In the genomic region with DNA sequence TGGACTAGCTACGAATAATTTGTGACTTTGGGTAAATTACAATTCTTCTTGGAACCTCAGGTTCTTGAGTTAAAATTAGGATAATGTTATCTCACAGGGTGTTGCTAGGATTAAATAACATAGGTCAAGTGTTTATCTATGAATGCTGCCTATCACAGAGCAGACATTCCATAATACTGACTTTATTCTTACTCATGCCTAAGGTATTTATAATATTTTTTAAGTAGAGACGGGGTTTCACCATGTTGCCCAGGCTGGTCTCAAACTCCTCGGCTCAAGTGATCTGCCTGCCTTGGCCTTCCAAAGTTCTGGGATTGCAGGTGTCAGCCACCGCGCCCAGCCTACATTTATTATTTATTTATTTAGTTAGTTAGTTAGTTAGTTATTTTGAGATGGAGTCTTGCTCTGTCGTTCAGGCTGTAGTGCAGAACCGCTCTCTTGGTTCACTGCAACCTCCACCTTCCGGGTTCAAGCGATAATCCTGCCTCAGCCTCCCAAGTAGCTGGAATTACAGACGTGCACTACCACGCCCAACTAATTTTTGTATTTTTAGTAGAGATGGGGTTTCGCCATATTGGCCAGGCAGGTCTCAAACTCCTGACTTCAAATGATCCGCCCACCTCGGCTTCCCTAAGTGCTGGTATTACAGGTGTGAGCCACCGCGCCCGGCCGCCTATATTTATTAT, we compare ENCODE assay signal across 6 cellular contexts. TPM values are rescaled to one million over a fixed set of nuclear protein-coding genes. Genes with fewer than 3 reads are reported as not detected.
DNase-seq lines count a peak whose midpoint lies in the region; ATAC-seq, FAIRE-seq and TF ChIP-seq lines count a peak whose summit lies in the region.

No MANE protein-coding gene starts in this region.

- DNase-seq in CD14-positive monocyte (ENCODE audit: low spot score): no peak
- no peak for DNase-seq in T-helper 17 cell
- DNase-seq in keratinocyte (ENCODE audit: low read depth, low spot score): peak; percentile 41
- no peak for DNase-seq in sciatic nerve (ENCODE audit: low spot score)
- DNase-seq in T1000 (lab: John Stamatoyannopoulos, UW): no peak
- DNase-seq in cortex of kidney (lab: John Stamatoyannopoulos, UW): no peak

- peak overlapping the region; percentile 83 for H3K4me2 ChIP-seq in keratinocyte (ENCODE audit: control insufficient read depth, extremely low read depth, insufficient read depth, low read depth, low read length)

- peaks cover 9 to 15% of the 10 kb centered on the region in 2 donors for H3K36me3 Mint-ChIP-seq in CD14-positive monocyte
- H3K36me3 Mint-ChIP-seq in T-helper 17 cell (ENCODE audit: low read depth): peaks cover 8% of the 10 kb centered on the region

- no peaks in the 10 kb centered on the region for H4K20me1 ChIP-seq in keratinocyte (ENCODE audit: control insufficient read depth, extremely low read depth, insufficient read depth, low read length)

- H3K9me3 ChIP-seq in T-helper 17 cell (ENCODE audit: control insufficient read depth, low read length, poor library complexity, severe bottlenecking) (no peaks in the 10 kb centered on the region), keratinocyte (ENCODE audit: control insufficient read depth, low read depth, low read length) (no peaks in the 10 kb centered on the region)

- H3K36me3 ChIP-seq in keratinocyte (ENCODE audit: control insufficient read depth in 2 of 2, extremely low read depth in 1 of 2, insufficient read depth in 2 of 2, low read length in 2 of 2): no peaks in the 10 kb centered on the region

- FAIRE-seq in keratinocyte (lab: Jason Lieb, UNC): no peak

- peak overlapping the region; percentile 97 for H3K27ac ChIP-seq in keratinocyte (ENCODE audit: control insufficient read depth, insufficient read depth, low read length)

- intact Hi-C loops in CD14-positive monocyte (cut with micrococcal nuclease): loop anchor here (5.0 to 10.0 kb wide), 2 partner anchors 431 to 433 kb away; a partner anchor contains a TSS
- intact Hi-C loops in sciatic nerve (cut with DNase I): no loop called here

- peaks cover 50% of the 10 kb centered on the region for H3K79me2 ChIP-seq in keratinocyte (ENCODE audit: control insufficient read depth, insufficient read depth, low read length)

- H3K9me3 Mint-ChIP-seq in CD14-positive monocyte: no peaks in the 10 kb centered on the region

- peak overlapping the region; percentile 91 to 92 for H3K4me3 Mint-ChIP-seq in CD14-positive monocyte
- peak overlapping the region; percentile 99 for H3K4me3 Mint-ChIP-seq in T-helper 17 cell

- ATAC-seq in T-helper 17 cell (no peak), sciatic nerve (no peak)

- peak overlapping the region; percentile 77 for H2AFZ ChIP-seq in keratinocyte (ENCODE audit: control insufficient read depth, low read length)

- H3K4me1 ChIP-seq in keratinocyte (ENCODE audit: control insufficient read depth, extremely low read depth, insufficient read depth, low read length): peaks cover 35% of the 10 kb centered on the region

- H3K9ac ChIP-seq in keratinocyte (ENCODE audit: control insufficient read depth, extremely low read depth, insufficient read depth, low read length): peak overlapping the region; percentile 92

- peaks cover 68% of the 10 kb centered on the region for H3K4me1 Mint-ChIP-seq in CD14-positive monocyte
- H3K4me1 Mint-ChIP-seq in T-helper 17 cell: peaks cover 53% of the 10 kb centered on the region

- dilution Hi-C loops in keratinocyte (cut with MboI; ENCODE audit: extremely low pct_ligation_motif_present, low sequenced_read_pairs): no loop called here

- no peaks in the 10 kb centered on the region for H3K27me3 ChIP-seq in keratinocyte (ENCODE audit: control insufficient read depth, extremely low read depth, insufficient read depth, low read length)

- TF ChIP-seq CTCF in CD14-positive monocyte (IDR thresholded peaks at IDR 0.05) (no peak), keratinocyte (optimal IDR thresholded peaks at IDR 0.05 in 1 of 3, IDR thresholded peaks at IDR 0.05 in 1 of 3, conservative IDR thresholded peaks at IDR 0.05 in 1 of 3; ENCODE audit: extremely low read depth in 1 of 3, insufficient read depth in 2 of 3, low read length in 3 of 3) (no peak)

- peaks cover 0 to 3% (median 0%) of the 10 kb centered on the region in 3 donors for H3K27me3 Mint-ChIP-seq in CD14-positive monocyte (ENCODE audit: low read depth in 3 of 3)
- H3K27me3 Mint-ChIP-seq in T-helper 17 cell: no peaks in the 10 kb centered on the region

- no peaks in the 10 kb centered on the region for H3K9me1 ChIP-seq in keratinocyte (ENCODE audit: control insufficient read depth, extremely low read depth, insufficient read depth, low read length)

- H3K4me3 ChIP-seq in keratinocyte (ENCODE audit: control insufficient read depth in 2 of 3, extremely low read depth in 1 of 3, insufficient read depth in 2 of 3, low read depth in 1 of 3, low read length in 3 of 3): peak overlapping the region; percentile 73 to 88 (median 81)

- peak overlapping the region; percentile 97 to 99 (median 98) for H3K27ac Mint-ChIP-seq in CD14-positive monocyte
- peak overlapping the region; percentile 99 for H3K27ac Mint-ChIP-seq in T-helper 17 cell

RNA-seq across cellular contexts. Expression of a gene that starts 0.7 kb away (rescaled TPM):
- polyA plus RNA-seq in CD14-positive monocyte (100 to 1,000 TPM in 1 of 2 donors, 10 to 100 TPM in 1; 69.2 to 121 TPM), keratinocyte (13.0 to 24.6 TPM (median 17.8 TPM) in 3 replicates)
- total RNA-seq in T-helper 17 cell (10 to 100 TPM; 29.7 to 39.8 TPM), sciatic nerve (87.8 TPM)
- 37.0 TPM for polyA plus RNA-seq in keratinocyte (2011; ENCODE audit: low read depth)
- polyA plus RNA-seq in keratinocyte (2011; cell fraction: cytosol; rRNA removed): 11.3 and 17.2 TPM in 2 replicates
- polyA plus RNA-seq in keratinocyte (2011; cell fraction: nucleus; rRNA removed): 19.3 and 27.1 TPM in 2 replicates
- 9.7 and 20.3 TPM in 2 replicates for polyA plus RNA-seq in keratinocyte (2012; ENCODE audit: low replicate concordance)
- polyA minus RNA-seq in keratinocyte: 35.1 to 95.5 TPM (median 38.4 TPM) in 3 replicates
- polyA minus RNA-seq in keratinocyte (2011; cell fraction: cytosol; rRNA and poly(A)+ RNA removed): 23.2 TPM
- 37.1 and 67.1 TPM in 2 replicates for polyA minus RNA-seq in keratinocyte (2011; cell fraction: nucleus; rRNA and poly(A)+ RNA removed)

RNA-seq across cellular contexts. Expression of a gene that starts 3.8 kb away (rescaled TPM):
- polyA plus RNA-seq in CD14-positive monocyte (100 to 1,000 TPM; 187 to 198 TPM), keratinocyte (37.0 to 68.4 TPM (median 55.1 TPM) in 3 replicates)
- total RNA-seq in T-helper 17 cell (10 to 100 TPM; 52.6 to 80.7 TPM), sciatic nerve (75.7 TPM)
- 134 TPM for polyA plus RNA-seq in keratinocyte (2011; ENCODE audit: low read depth)
- 37.2 and 67.8 TPM in 2 replicates for polyA plus RNA-seq in keratinocyte (2011; cell fraction: cytosol; rRNA removed)
- polyA plus RNA-seq in keratinocyte (2011; cell fraction: nucleus; rRNA removed): 46.3 and 63.0 TPM in 2 replicates
- 37.0 and 76.4 TPM in 2 replicates for polyA plus RNA-seq in keratinocyte (2012; ENCODE audit: low replicate concordance)
- 12.1 to 43.1 TPM (median 24.5 TPM) in 3 replicates for polyA minus RNA-seq in keratinocyte
- 57.9 TPM for polyA minus RNA-seq in keratinocyte (2011; cell fraction: cytosol; rRNA and poly(A)+ RNA removed)
- polyA minus RNA-seq in keratinocyte (2011; cell fraction: nucleus; rRNA and poly(A)+ RNA removed): 15.1 and 32.9 TPM in 2 replicates

RNA-seq across cellular contexts. Expression of a gene that starts 56.9 kb away (rescaled TPM):
- polyA plus RNA-seq in CD14-positive monocyte (10 to 100 TPM in 1 of 2 donors, 1 to 10 TPM in 1; 7.8 to 11.2 TPM), keratinocyte (11.1 to 22.1 TPM (median 12.8 TPM) in 3 replicates)
- total RNA-seq in T-helper 17 cell (10 to 100 TPM; 23.8 to 28.0 TPM), sciatic nerve (19.8 TPM)
- 21.1 TPM for polyA plus RNA-seq in keratinocyte (2011; ENCODE audit: low read depth)
- 18.5 and 24.1 TPM in 2 replicates for polyA plus RNA-seq in keratinocyte (2011; cell fraction: cytosol; rRNA removed)
- polyA plus RNA-seq in keratinocyte (2011; cell fraction: nucleus; rRNA removed): 20.3 and 21.7 TPM in 2 replicates
- 13.6 and 16.8 TPM in 2 replicates for polyA plus RNA-seq in keratinocyte (2012; ENCODE audit: low replicate concordance)
- polyA minus RNA-seq in keratinocyte: 11.9 to 19.1 TPM (median 16.0 TPM) in 3 replicates
- polyA minus RNA-seq in keratinocyte (2011; cell fraction: cytosol; rRNA and poly(A)+ RNA removed): 5.4 TPM
- polyA minus RNA-seq in keratinocyte (2011; cell fraction: nucleus; rRNA and poly(A)+ RNA removed): 2.5 and 9.2 TPM in 2 replicates

RNA-seq across cellular contexts. Expression of a gene that starts 57.0 kb away (rescaled TPM):
- polyA plus RNA-seq in CD14-positive monocyte (10 to 100 TPM; 15.9 to 22.0 TPM), keratinocyte (17.6 to 36.3 TPM (median 22.8 TPM) in 3 replicates)
- total RNA-seq in T-helper 17 cell (10 to 100 TPM; 18.5 to 22.2 TPM), sciatic nerve (20.0 TPM)
- polyA plus RNA-seq in keratinocyte (2011; ENCODE audit: low read depth): 29.7 TPM
- 18.3 and 38.4 TPM in 2 replicates for polyA plus RNA-seq in keratinocyte (2011; cell fraction: cytosol; rRNA removed)
- polyA plus RNA-seq in keratinocyte (2011; cell fraction: nucleus; rRNA removed): 11.4 and 11.9 TPM in 2 replicates
- polyA plus RNA-seq in keratinocyte (2012; ENCODE audit: low replicate concordance): 16.0 and 16.2 TPM in 2 replicates
- 2.2 to 21.2 TPM (median 7.8 TPM) in 3 replicates for polyA minus RNA-seq in keratinocyte
- 7.9 TPM for polyA minus RNA-seq in keratinocyte (2011; cell fraction: cytosol; rRNA and poly(A)+ RNA removed)
- 2.7 and 9.5 TPM in 2 replicates for polyA minus RNA-seq in keratinocyte (2011; cell fraction: nucleus; rRNA and poly(A)+ RNA removed)
